ENCODE assay signal across 19 cellular contexts in genomic region chr11:7088921-7089320, GRCh38. TPM values are rescaled to one million over a fixed set of nuclear protein-coding genes. Genes with fewer than 3 reads are reported as not detected.
DNase-seq lines count a peak whose midpoint lies in the region; ATAC-seq and TF ChIP-seq lines count a peak whose summit lies in the region.
"Had no signal": no experiment of that assay in that cellular context is flagged by ENCODE, and none has a peak within 500 bp of the region (broad histone marks: within the 10 kb centered on the region; RNA-seq: fewer than 3 reads in every experiment).

TSS of gene RBMXL2 (plus strand) at chr11:7088998. CDS start at chr11:7089121, 123 bp downstream.

- no peak within 1 kb of the TSS for H3K4me2 ChIP-seq in GM23338
- H3K4me2 ChIP-seq: PC-9 had no signal

- DNase-seq in GM23338 (ENCODE audit: low spot score) (peak; percentile 30), brain microvascular endothelial cell (no peak), left kidney (ENCODE audit: low read depth, low spot score) (peak; percentile 3), suprapubic skin (ENCODE audit: low spot score in 2 of 2) (peak; percentile 54 to 76), H7 (no peak)
- DNase-seq: ACHN, C1 segment of cervical spinal cord, DMS79, KBM-7, NCI-H1694 treated with DMSO at 0.1 percent for 48 hours, NCI-H2107, NCI-H226, NCI-H524 treated with DMSO at 0.1 percent for 48 hours, PC-9 had no signal

- no peak within 1 kb of the TSS for H3K27ac ChIP-seq in GM23338 (ENCODE audit: low read depth)
- H3K27ac ChIP-seq in brain microvascular endothelial cell = no peak within 1 kb of the TSS
- no peak within 1 kb of the TSS for H3K27ac ChIP-seq in suprapubic skin
- H3K27ac ChIP-seq: PC-9, RWPE1 had no signal

- H3F3A ChIP-seq in GM23338 (replicated peaks; ENCODE audit: low read depth) = no peaks in the 10 kb centered on the region

- 81% methylated on average over 33 of the region's 45 CpGs for WGBS in suprapubic skin

- no peak within 1 kb of the TSS for H3K4me3 Mint-ChIP-seq in GM23338
- H3K4me3 Mint-ChIP-seq in activated T-helper 17 cell treated with anti-CD3 and anti-CD28 coated beads, Interleukin-2, amount 50 U/mL, for 72 hours = no peak within 1 kb of the TSS

- H3K9me3 Mint-ChIP-seq in GM23338 = peaks cover 15% of the 10 kb centered on the region; the same call in 2 of the 3 replicates
- H3K9me3 Mint-ChIP-seq in activated T-helper 17 cell treated with anti-CD3 and anti-CD28 coated beads, Interleukin-2, amount 50 U/mL, for 72 hours = no peaks in the 10 kb centered on the region

- no peak within 1 kb of the TSS for H2AFZ ChIP-seq in GM23338
- H2AFZ ChIP-seq: PC-9 had no signal

- no peak within 1 kb of the TSS for H3K27ac Mint-ChIP-seq in GM23338
- no peak within 1 kb of the TSS for H3K27ac Mint-ChIP-seq in activated T-helper 17 cell treated with anti-CD3 and anti-CD28 coated beads, Interleukin-2, amount 50 U/mL, for 72 hours

- no peaks in the 10 kb centered on the region for H3K79me2 ChIP-seq in GM23338 (replicated peaks; ENCODE audit: insufficient read depth)

- H3K36me3 ChIP-seq in GM23338 (ENCODE audit: insufficient read depth) = no peaks in the 10 kb centered on the region
- H3K36me3 ChIP-seq in brain microvascular endothelial cell (replicated peaks) = no peaks in the 10 kb centered on the region
- no peaks in the 10 kb centered on the region for H3K36me3 ChIP-seq in suprapubic skin
- no peaks in the 10 kb centered on the region for H3K36me3 ChIP-seq in H7 (replicated peaks; ENCODE audit: control insufficient read depth, insufficient read depth, low read length)

- H3K4me1 ChIP-seq in GM23338 (ENCODE audit: insufficient read depth) = no peaks in the 10 kb centered on the region
- H3K4me1 ChIP-seq in suprapubic skin = no peaks in the 10 kb centered on the region

- ATAC-seq in GM23338 = no peak
- no peak for ATAC-seq in activated T-helper 17 cell treated with anti-CD3 and anti-CD28 coated beads, Interleukin-2, amount 50 U/mL, for 72 hours (replicated peaks)
- ATAC-seq in activated CD4-positive, CD25-positive, alpha-beta regulatory T cell treated with anti-CD3 and anti-CD28 coated beads, Interleukin-2, amount 50 U/mL, for 24 hours = no peak
- ATAC-seq: HepG2 had no signal

- no peaks in the 10 kb centered on the region for H3K4me1 Mint-ChIP-seq in GM23338
- no peaks in the 10 kb centered on the region for H3K4me1 Mint-ChIP-seq in activated T-helper 17 cell treated with anti-CD3 and anti-CD28 coated beads, Interleukin-2, amount 50 U/mL, for 72 hours

- H3K9me3 ChIP-seq in suprapubic skin = no peaks in the 10 kb centered on the region

- TF ChIP-seq POLR2A in suprapubic skin (IDR thresholded peaks at IDR 0.05) = no peak

- H3K4me3 ChIP-seq in GM23338 (no peak within 1 kb of the TSS), brain microvascular endothelial cell (ENCODE audit: low read depth, low read length) (no peak within 1 kb of the TSS), suprapubic skin (no peak within 1 kb of the TSS), H7 (ENCODE audit: insufficient read depth, low read depth, low read length) (no peak within 1 kb of the TSS)
- H3K4me3 ChIP-seq: PC-9 had no signal

- H3K27me3 Mint-ChIP-seq in GM23338 (ENCODE audit: insufficient read depth, low read depth, poor library complexity) = no peaks in the 10 kb centered on the region
- peaks cover 32% of the 10 kb centered on the region for H3K27me3 Mint-ChIP-seq in activated T-helper 17 cell treated with anti-CD3 and anti-CD28 coated beads, Interleukin-2, amount 50 U/mL, for 72 hours

- H3K27me3 ChIP-seq in GM23338 (ENCODE audit: insufficient read depth) = no peaks in the 10 kb centered on the region
- H3K27me3 ChIP-seq in brain microvascular endothelial cell (replicated peaks) = no peaks in the 10 kb centered on the region
- peaks cover 6% of the 10 kb centered on the region for H3K27me3 ChIP-seq in suprapubic skin
- no peaks in the 10 kb centered on the region for H3K27me3 ChIP-seq in H7 (ENCODE audit: control insufficient read depth, insufficient read depth, low read length)

- in situ Hi-C loops in brain microvascular endothelial cell (cut with HindIII; ENCODE audit: low pct_ligation_motif_present, low sequenced_read_pairs) = no loop called here

- H3K9me2 ChIP-seq in GM23338 (ENCODE audit: insufficient read depth) = no peaks in the 10 kb centered on the region; the same call in 1 of the 2 replicates

- no peaks in the 10 kb centered on the region for H4K20me1 ChIP-seq in GM23338 (replicated peaks; ENCODE audit: insufficient read depth)

- TF ChIP-seq CTCF in GM23338 (conservative IDR thresholded peaks at IDR 0.05; ENCODE audit: low read depth in 2 of 2) (peak in 1 of 2 experiments; percentile 13; a peak in 1 of 4 replicates), brain microvascular endothelial cell (IDR thresholded peaks at IDR 0.05; ENCODE audit: low read depth, low read length, missing control alignments) (peak; percentile 9), suprapubic skin (IDR thresholded peaks at IDR 0.05) (no peak)

- no peaks in the 10 kb centered on the region; the same call in 2 of the 3 replicates for H3K36me3 Mint-ChIP-seq in GM23338 (ENCODE audit: low read depth)
- no peaks in the 10 kb centered on the region for H3K36me3 Mint-ChIP-seq in activated T-helper 17 cell treated with anti-CD3 and anti-CD28 coated beads, Interleukin-2, amount 50 U/mL, for 72 hours (ENCODE audit: low read depth)

- TF ChIP-seq EP300 in suprapubic skin (IDR thresholded peaks at IDR 0.05) = no peak

TF ChIP-seq in GM23338, 12 proteins besides CTCF, POLR2A, EP300 and RAD21 (continues in another document):
- TF ChIP-seq STAT1 (IDR thresholded peaks at IDR 0.05; ENCODE audit: unreplicated experiment) (no peak), ZNF114 (CRISPR knock-in tag; IDR thresholded peaks at IDR 0.05) (no peak), NANOG (IDR thresholded peaks at IDR 0.05; ENCODE audit: borderline replicate concordance) (no peak), REST (IDR thresholded peaks at IDR 0.05; ENCODE audit: unreplicated experiment) (no peak)

RNA-seq across cellular contexts. Expression of gene RBMXL2, which starts in this region (rescaled TPM):
- total RNA-seq in GM23338 (2014; rRNA removed; shearing (Covaris generic)) = 0.17 TPM in 1 of 2 replicates, not detected in the other
- not detected in 2 replicates for polyA plus RNA-seq in GM23338 (2016; fragmentation: Nextera tagmentation; extraction: Ambion mirVana)
- not detected for total RNA-seq in suprapubic skin
- not detected in 2 replicates for total RNA-seq in H7 (2014; rRNA removed; shearing (Covaris generic))
- total RNA-seq in activated T-helper 17 cell treated with anti-CD3 and anti-CD28 coated beads, Interleukin-2, amount 50 U/mL, for 72 hours = not detected
- total RNA-seq: H4, HepG2, PC-9 had no signal
- polyA plus RNA-seq: HepG2 had no signal

Comparison
In these comparisons a context has a peak if more than half of its experiments do, and no peak if none do; other contexts are left out.
1. Peak in DNase-seq in GM23338; RNA of the gene not detected or under 1 TPM.
2. Peak in DNase-seq in suprapubic skin; RNA of the gene not detected or under 1 TPM.